21 cellular contexts compared by ENCODE assay signal in genomic region chr1:214970016-214970415, GRCh38.
A peak's percentile ranks its signal among the peaks of the same experiment; 100 is the strongest.
DNase-seq lines count a peak whose midpoint lies in the region; ATAC-seq and TF ChIP-seq lines count a peak whose summit lies in the region.
"Had no signal": no experiment of that assay in that cellular context is flagged by ENCODE, and none has a peak within 500 bp of the region (broad histone marks: within the 10 kb centered on the region; RNA-seq: fewer than 3 reads in every experiment).

No MANE protein-coding gene starts in this region.

- H4K20me1 ChIP-seq in mammary epithelial cell (ENCODE audit: insufficient read depth, low read length): no peaks in the 10 kb centered on the region
- H4K20me1 ChIP-seq: BLaER1 had no signal

- H3K36me3 ChIP-seq in mammary epithelial cell (ENCODE audit: insufficient read depth, low read length) (no peaks in the 10 kb centered on the region), breast epithelium (no peaks in the 10 kb centered on the region)
- no peaks in the 10 kb centered on the region for H3K36me3 ChIP-seq in naive thymus-derived CD4-positive, alpha-beta T cell (ENCODE audit: control insufficient read depth in 2 of 3, insufficient read depth in 3 of 3, low read length in 3 of 3)
- H3K36me3 ChIP-seq: BLaER1 had no signal

- no peak overlapping the region for H3K27ac Mint-ChIP-seq in chondrocyte (ENCODE audit: unreplicated experiment)
- H3K27ac Mint-ChIP-seq in naive thymus-derived CD4-positive, alpha-beta T cell: no peak overlapping the region
- H3K27ac Mint-ChIP-seq: CD4-positive, CD25-positive, alpha-beta regulatory T cell; IgD-negative memory B cell had no signal

- H3K9me3 ChIP-seq in mammary epithelial cell (replicated peaks; ENCODE audit: insufficient read depth, low read length) (no peaks in the 10 kb centered on the region), breast epithelium (no peaks in the 10 kb centered on the region)
- H3K9me3 ChIP-seq in naive thymus-derived CD4-positive, alpha-beta T cell (ENCODE audit: control insufficient read depth in 2 of 3, low read length in 3 of 3): no peaks in the 10 kb centered on the region
- H3K9me3 ChIP-seq: BLaER1 had no signal

- no peaks in the 10 kb centered on the region for H3K4me1 ChIP-seq in mammary epithelial cell (ENCODE audit: insufficient read depth, low read length)
- no peaks in the 10 kb centered on the region for H3K4me1 ChIP-seq in breast epithelium
- no peaks in the 10 kb centered on the region for H3K4me1 ChIP-seq in naive thymus-derived CD4-positive, alpha-beta T cell (ENCODE audit: control insufficient read depth in 2 of 2, insufficient read depth in 2 of 2, low read length in 2 of 2)
- H3K4me1 ChIP-seq: BLaER1 had no signal

- in situ Hi-C loops in mammary epithelial cell (cut with MboI; ENCODE audit: low sequenced_read_pairs in 2 of 2): no loop called here

- POLR2A ChIA-PET in naive thymus-derived CD4-positive, alpha-beta T cell (lab: Charles Lee): no interaction called here

- no peak overlapping the region for H3K4me3 Mint-ChIP-seq in chondrocyte (ENCODE audit: unreplicated experiment)
- no peak overlapping the region for H3K4me3 Mint-ChIP-seq in naive thymus-derived CD4-positive, alpha-beta T cell
- H3K4me3 Mint-ChIP-seq: CD4-positive, CD25-positive, alpha-beta regulatory T cell; IgD-negative memory B cell had no signal

- H3K27me3 Mint-ChIP-seq in chondrocyte (ENCODE audit: low read depth): no peaks in the 10 kb centered on the region
- peaks cover 2 to 23% (median 17%) of the 10 kb centered on the region in 5 donors for H3K27me3 Mint-ChIP-seq in naive thymus-derived CD4-positive, alpha-beta T cell
- H3K27me3 Mint-ChIP-seq: CD4-positive, CD25-positive, alpha-beta regulatory T cell had no signal

- TF ChIP-seq POLR2A in breast epithelium (IDR thresholded peaks at IDR 0.05): no peak

- no peaks in the 10 kb centered on the region for H3K79me2 ChIP-seq in mammary epithelial cell (ENCODE audit: insufficient read depth, low read length)

- H2AFZ ChIP-seq in mammary epithelial cell (ENCODE audit: low read depth, low read length): peak overlapping the region; percentile 6

- BruUV-seq in mammary epithelial cell (replicated peaks; lab: Mats Ljungman, UMichigan): no TSS peak

- CTCF ChIA-PET in mammary epithelial cell (lab: Charles Lee; ENCODE audit: low non-redundant PET): no interaction called here
- CTCF ChIA-PET in naive thymus-derived CD4-positive, alpha-beta T cell (lab: Charles Lee): no interaction called here

- DNase-seq in mammary epithelial cell (no peak), breast epithelium (ENCODE audit: low spot score in 2 of 2) (no peak), choroid plexus epithelial cell (ENCODE audit: low read depth) (peak; percentile 47), fibroblast of villous mesenchyme (ENCODE audit: low read depth) (peak; percentile 60), epidermal melanocyte (ENCODE audit: insufficient read length, low spot score) (no peak), chondrocyte (ENCODE audit: low spot score) (no peak), SK-N-DZ (ENCODE audit: low spot score) (no peak)
- DNase-seq in naive thymus-derived CD4-positive, alpha-beta T cell: no peak
- DNase-seq: 8988T; CD4-positive, CD25-positive, alpha-beta regulatory T cell; DMS53; H7; MM.1S; NCI-H2029; NCI-H446; NCI-H524 treated with DMSO at 0.1 percent for 48 hours; NCI-H774; SIG-M5 had no signal

- 94% methylated on average over 1 of the region's 1 CpG for WGBS in mammary epithelial cell (ENCODE audit: low coverage, missing lambda C conversion rate)

- no peak overlapping the region for H3K4me2 ChIP-seq in mammary epithelial cell (ENCODE audit: insufficient read depth, low read depth, low read length)
- H3K4me2 ChIP-seq: BLaER1, KMS-11 had no signal

- intact Hi-C loops in mammary epithelial cell (cut with micrococcal nuclease) (no loop called here), breast epithelium (cut with DNase I; ENCODE audit: low total_unique reads) (no loop called here)
- intact Hi-C loops in naive thymus-derived CD4-positive, alpha-beta T cell (cut with micrococcal nuclease): no loop called here

- TF ChIP-seq CTCF in mammary epithelial cell (conservative IDR thresholded peaks at IDR 0.05 in 1 of 2, IDR thresholded peaks at IDR 0.05 in 1 of 2; ENCODE audit: extremely low read depth in 1 of 2, insufficient read depth in 1 of 2, low read depth in 1 of 2, low read length in 2 of 2): no peak
- no peak for TF ChIP-seq CTCF in breast epithelium (IDR thresholded peaks at IDR 0.05)
- TF ChIP-seq CTCF in choroid plexus epithelial cell (conservative IDR thresholded peaks at IDR 0.05; ENCODE audit: low read depth, low read length): no peak
- TF ChIP-seq CTCF in fibroblast of villous mesenchyme (IDR thresholded peaks at IDR 0.05; ENCODE audit: insufficient read depth, low read depth, low read length): no peak
- no peak for TF ChIP-seq CTCF in chondrocyte (IDR thresholded peaks at IDR 0.05)

- no peak overlapping the region for H3K27ac ChIP-seq in mammary epithelial cell (ENCODE audit: insufficient read depth, low read depth, low read length)
- H3K27ac ChIP-seq in breast epithelium: no peak overlapping the region
- H3K27ac ChIP-seq in naive thymus-derived CD4-positive, alpha-beta T cell (ENCODE audit: low read depth, low read length): no peak overlapping the region
- H3K27ac ChIP-seq: BLaER1, KMS-11 had no signal

- H3K4me1 Mint-ChIP-seq in chondrocyte (ENCODE audit: low read depth): peaks cover 10% of the 10 kb centered on the region
- no peaks in the 10 kb centered on the region for H3K4me1 Mint-ChIP-seq in naive thymus-derived CD4-positive, alpha-beta T cell
- H3K4me1 Mint-ChIP-seq: CD4-positive, CD25-positive, alpha-beta regulatory T cell; IgD-negative memory B cell had no signal

- H3K9ac ChIP-seq in mammary epithelial cell (ENCODE audit: insufficient read depth, low read length): no peak overlapping the region
- H3K9ac ChIP-seq: BLaER1, KMS-11 had no signal

- no peaks in the 10 kb centered on the region for H3K36me3 Mint-ChIP-seq in chondrocyte (ENCODE audit: low read depth)
- H3K36me3 Mint-ChIP-seq in naive thymus-derived CD4-positive, alpha-beta T cell: no peaks in the 10 kb centered on the region
- H3K36me3 Mint-ChIP-seq: CD4-positive, CD25-positive, alpha-beta regulatory T cell; IgD-negative memory B cell had no signal

- H3K27me3 ChIP-seq in mammary epithelial cell (ENCODE audit: insufficient read depth, low read length) (no peaks in the 10 kb centered on the region), breast epithelium (no peaks in the 10 kb centered on the region)
- H3K27me3 ChIP-seq in naive thymus-derived CD4-positive, alpha-beta T cell (ENCODE audit: control insufficient read depth in 2 of 2, insufficient read depth in 2 of 2, low read length in 2 of 2): no peaks in the 10 kb centered on the region
- H3K27me3 ChIP-seq: BLaER1 had no signal

- ATAC-seq in naive thymus-derived CD4-positive, alpha-beta T cell: no peak

- H3K4me3 ChIP-seq in mammary epithelial cell (replicated peaks in 1 of 3; ENCODE audit: insufficient read depth in 1 of 3, low read depth in 2 of 3, low read length in 3 of 3) (no peak overlapping the region), breast epithelium (no peak overlapping the region), choroid plexus epithelial cell (ENCODE audit: low read depth, low read length) (no peak overlapping the region), fibroblast of villous mesenchyme (ENCODE audit: low read depth, low read length) (no peak overlapping the region)
- H3K4me3 ChIP-seq in naive thymus-derived CD4-positive, alpha-beta T cell (ENCODE audit: low read length): no peak overlapping the region
- H3K4me3 ChIP-seq: BLaER1 had no signal

- dilution Hi-C loops in mammary epithelial cell (cut with HindIII; ENCODE audit: low sequenced_read_pairs): no loop called here

- H3K9me3 Mint-ChIP-seq in chondrocyte (ENCODE audit: low read depth): no peaks in the 10 kb centered on the region
- H3K9me3 Mint-ChIP-seq in naive thymus-derived CD4-positive, alpha-beta T cell: no peaks in the 10 kb centered on the region

Comparison
In these comparisons a context has a peak if more than half of its experiments do, and no peak if none do; other contexts are left out.
1. DNase-seq: peak in choroid plexus epithelial cell (single experiment) and fibroblast of villous mesenchyme (single experiment); none in mammary epithelial cell (single experiment), breast epithelium (0 of 2), epidermal melanocyte (single experiment), chondrocyte (single experiment), SK-N-DZ (single experiment) and naive thymus-derived CD4-positive, alpha-beta T cell (0 of 9).